In genomic region chr4:42282081-42282901, GRCh38 we compare ENCODE assay signal across 8 cellular contexts.
DNase-seq lines count a peak whose midpoint lies in the region; ATAC-seq and TF ChIP-seq lines count a peak whose summit lies in the region.

No MANE protein-coding gene starts in this region.

- H3K4me3 ChIP-seq in lower lobe of right lung = no peak overlapping the region

- peak; percentile 74 for ATAC-seq in HG02588 (IDR thresholded peaks at IDR 0.05; ENCODE audit: unreplicated experiment)
- ATAC-seq in lower lobe of right lung = peak; percentile 82 to 90

- H3K27ac ChIP-seq in lower lobe of right lung = no peak overlapping the region

- H3K27ac Mint-ChIP-seq in type B pancreatic cell = no peak overlapping the region

- H3K36me3 ChIP-seq in lower lobe of right lung = no peaks in the 10 kb centered on the region

- H3K4me3 Mint-ChIP-seq in type B pancreatic cell = peak overlapping the region; percentile 44

- no peaks in the 10 kb centered on the region for H3K36me3 Mint-ChIP-seq in type B pancreatic cell

- intact Hi-C loops in lower lobe of right lung (cut with DNase I) = loop anchor here (10.0 kb wide), 1 partner anchor 233 kb away; no protein-coding TSS in a partner anchor

- no peaks in the 10 kb centered on the region for H3K27me3 ChIP-seq in lower lobe of right lung (ENCODE audit: low read depth)

- peaks cover 12% of the 10 kb centered on the region for H3K4me1 Mint-ChIP-seq in type B pancreatic cell (ENCODE audit: unreplicated experiment)

- no peaks in the 10 kb centered on the region for H3K4me1 ChIP-seq in lower lobe of right lung

- TF ChIP-seq CTCF in GM12874 (IDR thresholded peaks at IDR 0.05; ENCODE audit: insufficient read depth, low read depth, low read length) (peak; percentile 63), lower lobe of right lung (IDR thresholded peaks at IDR 0.05) (peak; percentile 69), type B pancreatic cell (conservative IDR thresholded peaks at IDR 0.05) (peak; percentile 91)

- DNase-seq in AML-193 (lab: John Stamatoyannopoulos, UW) (peak; percentile 49 to 54), M059J (ENCODE audit: low read depth) (peak; percentile 82), RPMI8226 (peak; percentile 71), dermis blood vessel endothelial cell (peak; percentile 88), lower lobe of right lung (no peak), type B pancreatic cell (ENCODE audit: extremely low spot score, unreplicated experiment) (no peak)

- no peaks in the 10 kb centered on the region for H3K9me3 ChIP-seq in lower lobe of right lung

- H3K9me3 Mint-ChIP-seq in type B pancreatic cell = no peaks in the 10 kb centered on the region

- peaks cover 10% of the 10 kb centered on the region for H3K27me3 Mint-ChIP-seq in type B pancreatic cell

Comparison
In these comparisons a context has a peak if more than half of its experiments do, and no peak if none do; other contexts are left out.
1. DNase-seq: peak in AML-193 (2 of 2), M059J (single experiment), RPMI8226 (single experiment) and dermis blood vessel endothelial cell (single experiment); none in lower lobe of right lung (single experiment) and type B pancreatic cell (single experiment).
2. Peak in every context shown above with its lines, with median percentiles within 50 percentile points of each other: CTCF ChIP-seq.